8 cellular contexts compared by ENCODE assay signal in genomic region chr7:105387621-105388372, GRCh38. TPM values are rescaled to one million over a fixed set of nuclear protein-coding genes. Genes with fewer than 3 reads are reported as not detected.
DNase-seq lines count a peak whose midpoint lies in the region; ATAC-seq and TF ChIP-seq lines count a peak whose summit lies in the region.

No MANE protein-coding gene starts in this region.

- H3K4me1 Mint-ChIP-seq in CD4-positive, alpha-beta T cell (ENCODE audit: low read depth), result peaks cover 52% of the 10 kb centered on the region
- peaks cover 15% of the 10 kb centered on the region for H3K4me1 Mint-ChIP-seq in neural progenitor cell

- H2AFZ ChIP-seq in neural progenitor cell (replicated peaks), result peak overlapping the region; percentile 18

- H3K4me3 ChIP-seq in Panc1 (ENCODE audit: low read depth in 2 of 2, low read length in 2 of 2) (peak overlapping the region; percentile 78 to 81), neural progenitor cell (peak overlapping the region; percentile 76)

- CTCF ChIA-PET in CD4-positive, alpha-beta T cell (lab: Charles Lee), result no interaction called here
- CTCF ChIA-PET in Panc1 (lab: Charles Lee), result no interaction called here

- TF ChIP-seq CTCF in CD4-positive, alpha-beta T cell (IDR thresholded peaks at IDR 0.05), result no peak
- TF ChIP-seq CTCF in Panc1 (IDR thresholded peaks at IDR 0.05) (no peak), foreskin keratinocyte (conservative IDR thresholded peaks at IDR 0.05) (peak; percentile 20), neural progenitor cell (IDR thresholded peaks at IDR 0.05) (peak; percentile 14)

- H3K9me3 ChIP-seq in CD4-positive, alpha-beta T cell (ENCODE audit: control insufficient read depth, low read length), result no peaks in the 10 kb centered on the region
- H3K9me3 ChIP-seq in Panc1 (ENCODE audit: control insufficient read depth, insufficient read depth, low read depth, low read length) (no peaks in the 10 kb centered on the region), neural progenitor cell (ENCODE audit: low read depth) (no peaks in the 10 kb centered on the region)

- peaks cover 48% of the 10 kb centered on the region for H3K79me2 ChIP-seq in neural progenitor cell (ENCODE audit: low read depth)

- H3K9me3 Mint-ChIP-seq in CD4-positive, alpha-beta T cell, result no peaks in the 10 kb centered on the region
- H3K9me3 Mint-ChIP-seq in neural progenitor cell, result peaks cover 7% of the 10 kb centered on the region

- peak overlapping the region; percentile 95 for H3K4me3 Mint-ChIP-seq in CD4-positive, alpha-beta T cell
- H3K4me3 Mint-ChIP-seq in neural progenitor cell, result peak overlapping the region; percentile 96

- peak overlapping the region; percentile 2 for H3K9ac ChIP-seq in neural progenitor cell

- no peaks in the 10 kb centered on the region for H3K36me3 ChIP-seq in Panc1 (ENCODE audit: control insufficient read depth, insufficient read depth, low read length)
- H3K36me3 ChIP-seq in neural progenitor cell, result no peaks in the 10 kb centered on the region

- no peaks in the 10 kb centered on the region for H3K27me3 ChIP-seq in CD4-positive, alpha-beta T cell (ENCODE audit: control insufficient read depth, insufficient read depth, low read length)
- H3K27me3 ChIP-seq in Panc1 (ENCODE audit: control insufficient read depth, insufficient read depth, low read length), result no peaks in the 10 kb centered on the region
- no peaks in the 10 kb centered on the region for H3K27me3 ChIP-seq in foreskin keratinocyte
- peaks cover 18% of the 10 kb centered on the region for H3K27me3 ChIP-seq in neural progenitor cell

- POLR2A ChIA-PET in CD4-positive, alpha-beta T cell (lab: Charles Lee), result interaction anchor here (0.9 to 4.0 kb wide), 12 partner anchors 8 to 374 kb away, joined by 3 to 54 read pairs (median 4); partner anchors contain the start of gene KMT2E
- POLR2A ChIA-PET in Panc1 (lab: Charles Lee), result interaction anchor here (0.8 kb wide), 1 partner anchor 11 kb away, joined by 9 read pairs; no protein-coding TSS in a partner anchor

- peaks cover 9% of the 10 kb centered on the region; the same call in 1 of the 2 replicates for H3K4me1 ChIP-seq in Panc1 (ENCODE audit: control insufficient read depth, insufficient read depth, low read length)
- no peaks in the 10 kb centered on the region for H3K4me1 ChIP-seq in foreskin keratinocyte
- H3K4me1 ChIP-seq in neural progenitor cell, result peaks cover 7% of the 10 kb centered on the region

- peaks cover 25% of the 10 kb centered on the region for H4K20me1 ChIP-seq in neural progenitor cell (ENCODE audit: low read depth)

- peaks cover 15% of the 10 kb centered on the region for H3K36me3 Mint-ChIP-seq in CD4-positive, alpha-beta T cell (ENCODE audit: low read depth)
- H3K36me3 Mint-ChIP-seq in neural progenitor cell, result peaks cover 9% of the 10 kb centered on the region

- in situ Hi-C loops in Panc1 (cut with HindIII; ENCODE audit: low pct_unique_long_range_greater_than_20kb, low sequenced_read_pairs), result no loop called here

- H3K4me2 ChIP-seq in neural progenitor cell, result peak overlapping the region; percentile 97

- intact Hi-C loops in CD4-positive, alpha-beta T cell (cut with DNase I, micrococcal nuclease), result loop anchor here in 1 of 2 experiments (5.0 to 10.0 kb wide), 3 partner anchors 35 to 897 kb away; partner anchors contain the start of genes NAMPT and PUS7
- intact Hi-C loops in Panc1 (cut with micrococcal nuclease; ENCODE audit: unreplicated experiment), result no loop called here

- no peaks in the 10 kb centered on the region for H3K27me3 Mint-ChIP-seq in CD4-positive, alpha-beta T cell
- peaks cover 4% of the 10 kb centered on the region for H3K27me3 Mint-ChIP-seq in neural progenitor cell (ENCODE audit: insufficient read depth, low read depth)

- peak; percentile 23 to 56 (median 32) for DNase-seq in CD4-positive, alpha-beta T cell
- no peak for DNase-seq in Panc1 (ENCODE audit: low read depth, low spot score)
- DNase-seq in activated effector memory CD4-positive, alpha-beta T cell treated with anti-CD3 and anti-CD28 coated beads, Interleukin-2, amount 50 U/mL, for 16 hours, result peak; percentile 82
- DNase-seq in foreskin keratinocyte, result peak; percentile 10 to 44
- peak; percentile 81 for DNase-seq in neural progenitor cell (ENCODE audit: low spot score)
- DNase-seq in superior temporal gyrus (ENCODE audit: extremely low spot score), result peak; percentile 56

- H3K27ac Mint-ChIP-seq in CD4-positive, alpha-beta T cell, result peak overlapping the region; percentile 79
- peak overlapping the region; percentile 93 for H3K27ac Mint-ChIP-seq in neural progenitor cell

- ATAC-seq in CD4-positive, alpha-beta T cell (ENCODE audit: poor library complexity), result peak; percentile 35
- ATAC-seq in GM19372 (IDR thresholded peaks at IDR 0.05; ENCODE audit: low read depth, unreplicated experiment), result peak; percentile 36
- peak; percentile 16 for ATAC-seq in HG03469 (IDR thresholded peaks at IDR 0.05; ENCODE audit: unreplicated experiment)
- peak; percentile 64 for ATAC-seq in Panc1
- peak; percentile 56 for ATAC-seq in foreskin keratinocyte

- no TSS peak for BruUV-seq in Panc1 (replicated peaks; lab: Mats Ljungman, UMichigan)

- no peak overlapping the region for H3K27ac ChIP-seq in CD4-positive, alpha-beta T cell (ENCODE audit: low read depth, low read length)
- peak overlapping the region; percentile 79 for H3K27ac ChIP-seq in Panc1 (ENCODE audit: low read length)
- H3K27ac ChIP-seq in foreskin keratinocyte, result peak overlapping the region; percentile 34
- H3K27ac ChIP-seq in neural progenitor cell, result no peak overlapping the region

- H3F3A ChIP-seq in neural progenitor cell (ENCODE audit: low read depth), result peaks cover 12% of the 10 kb centered on the region

RNA-seq across cellular contexts. Expression of gene SRPK2, which starts 0.9 kb away (rescaled TPM):
- 10 to 100 TPM; 39.9 to 40.9 TPM for total RNA-seq in CD4-positive, alpha-beta T cell
- total RNA-seq in Panc1 (2021; ENCODE audit: unreplicated experiment) (58.2 TPM), foreskin keratinocyte (43.1 and 47.0 TPM in 2 replicates), neural progenitor cell (ENCODE audit: low replicate concordance) (44.2 and 54.1 TPM in 2 replicates)
- 29.6 TPM for polyA plus RNA-seq in Panc1 (2012; ENCODE audit: insufficient read length)
- polyA plus RNA-seq in foreskin keratinocyte, result 11.7 and 14.2 TPM in 2 replicates

Comparison
In these comparisons a context has a peak if more than half of its experiments do, and no peak if none do; other contexts are left out.
1. H3K27ac ChIP-seq: peak in Panc1 (single experiment) and foreskin keratinocyte (single experiment); none in CD4-positive, alpha-beta T cell (single experiment) and neural progenitor cell (single experiment).
2. CTCF ChIP-seq: peak in foreskin keratinocyte (single experiment) and neural progenitor cell (single experiment); none in CD4-positive, alpha-beta T cell (single experiment) and Panc1 (single experiment).
3. Peak in every context shown above with its lines, with median percentiles within 50 percentile points of each other: ATAC-seq.